Comparison of ENCODE assay signal across 9 cellular contexts in the genomic region with DNA sequence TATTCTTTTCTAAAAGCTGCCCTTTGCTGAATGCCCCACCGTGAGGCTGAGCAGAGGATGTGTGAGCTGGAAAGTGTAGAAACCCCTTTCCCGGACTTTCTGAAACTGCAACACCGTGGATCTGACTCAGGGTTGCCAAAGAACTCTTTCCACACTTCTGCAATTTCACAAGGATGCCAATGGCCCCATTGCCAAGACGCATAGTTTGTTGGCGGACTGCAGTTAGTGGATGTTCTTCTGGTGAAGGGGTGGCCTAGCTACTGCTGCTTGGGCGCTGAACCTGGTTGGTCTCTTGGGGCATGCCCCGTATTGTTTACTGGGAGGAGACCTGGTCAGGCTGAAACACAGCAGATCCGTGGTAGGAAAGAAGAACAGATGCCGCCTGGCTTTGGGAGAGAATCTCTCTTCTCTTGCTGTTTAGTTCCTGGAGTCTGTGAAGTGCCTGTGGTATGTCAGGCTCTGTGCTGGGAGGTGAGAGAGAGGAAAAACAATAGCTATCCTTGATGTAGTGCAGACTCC. TPM values are rescaled to one million over a fixed set of nuclear protein-coding genes. Genes with fewer than 3 reads are reported as not detected.
DNase-seq lines count a peak whose midpoint lies in the region; ATAC-seq and TF ChIP-seq lines count a peak whose summit lies in the region.
"Had no signal": no experiment of that assay in that cellular context is flagged by ENCODE, and none has a peak within 500 bp of the region (broad histone marks: within the 10 kb centered on the region; RNA-seq: fewer than 3 reads in every experiment).

No MANE protein-coding gene starts in this region.

- 76 to 87% methylated on average over 6 to 9 of the region's 9 CpGs for WGBS in mesodermal cell (ENCODE audit: insufficient coverage in 2 of 2), 2 experiments

- H3K36me3 ChIP-seq in mesodermal cell (ENCODE audit: control insufficient read depth, insufficient read depth, low read length) (no peaks in the 10 kb centered on the region), tibial artery (peaks cover 0 to 23% (median 0%) of the 10 kb centered on the region in 3 donors)

- H3K36me3 Mint-ChIP-seq in activated CD4-positive, alpha-beta memory T cell treated with anti-CD3 and anti-CD28 coated beads for 36 hours: peaks cover 54% of the 10 kb centered on the region
- peaks cover 69% of the 10 kb centered on the region for H3K36me3 Mint-ChIP-seq in activated CD4-positive, alpha-beta memory T cell treated with anti-CD3 and anti-CD28 coated beads, Interleukin-2, amount 10 ng/mL, durations not matched to agents 7 days and 5 days (ENCODE audit: low read depth)

- H3K9me3 ChIP-seq in mesodermal cell (ENCODE audit: control insufficient read depth, low read length) (no peaks in the 10 kb centered on the region), tibial artery (no peaks in the 10 kb centered on the region)

- CTCF ChIA-PET in activated CD4-positive, alpha-beta memory T cell treated with anti-CD3 and anti-CD28 coated beads for 36 hours (lab: Charles Lee): interaction anchor here (1.0 to 6.6 kb wide), 4 partner anchors 23 to 69 kb away, joined by 3 to 24 read pairs (median 4); no protein-coding TSS in a partner anchor
- CTCF ChIA-PET in activated CD4-positive, alpha-beta memory T cell treated with anti-CD3 and anti-CD28 coated beads, Interleukin-2, amount 10 ng/mL, durations not matched to agents 7 days and 5 days (lab: Charles Lee): interaction anchor here (0.7 to 3.2 kb wide), 3 partner anchors 23 to 40 kb away, joined by 3 to 17 read pairs (median 3); no protein-coding TSS in a partner anchor

- peak overlapping the region; percentile 55 for H3K27ac Mint-ChIP-seq in activated CD4-positive, alpha-beta memory T cell treated with anti-CD3 and anti-CD28 coated beads for 36 hours
- no peak overlapping the region for H3K27ac Mint-ChIP-seq in activated CD4-positive, alpha-beta memory T cell treated with anti-CD3 and anti-CD28 coated beads, Interleukin-2, amount 10 ng/mL, durations not matched to agents 7 days and 5 days

- POLR2A ChIA-PET in activated CD4-positive, alpha-beta memory T cell treated with anti-CD3 and anti-CD28 coated beads for 36 hours (lab: Charles Lee): interaction anchor here (0.6 to 3.4 kb wide), 5 partner anchors 14 to 561 kb away, joined by 3 to 11 read pairs (median 5); no protein-coding TSS in a partner anchor
- POLR2A ChIA-PET in activated CD4-positive, alpha-beta memory T cell treated with anti-CD3 and anti-CD28 coated beads, Interleukin-2, amount 10 ng/mL, durations not matched to agents 7 days and 5 days (lab: Charles Lee): interaction anchor here (1.2 to 2.8 kb wide), 4 partner anchors 10 to 18 kb away, joined by 4 to 15 read pairs (median 8); no protein-coding TSS in a partner anchor

- peaks cover 75% of the 10 kb centered on the region for H3K4me1 Mint-ChIP-seq in activated CD4-positive, alpha-beta memory T cell treated with anti-CD3 and anti-CD28 coated beads for 36 hours (ENCODE audit: low read depth)
- peaks cover 78% of the 10 kb centered on the region for H3K4me1 Mint-ChIP-seq in activated CD4-positive, alpha-beta memory T cell treated with anti-CD3 and anti-CD28 coated beads, Interleukin-2, amount 10 ng/mL, durations not matched to agents 7 days and 5 days

- TF ChIP-seq CTCF in tibial artery (IDR thresholded peaks at IDR 0.05): peak in 1 of 2 experiments; percentile 16

- ATAC-seq in HG03354 (IDR thresholded peaks at IDR 0.05; ENCODE audit: poor library complexity, severe bottlenecking, unreplicated experiment) (no peak), HG02759 (IDR thresholded peaks at IDR 0.05; ENCODE audit: unreplicated experiment) (no peak)

- no peaks in the 10 kb centered on the region for H3K27me3 ChIP-seq in tibial artery

- DNase-seq in activated CD4-positive, alpha-beta memory T cell treated with anti-CD3 and anti-CD28 coated beads for 36 hours: no peak
- DNase-seq in activated CD4-positive, alpha-beta memory T cell treated with anti-CD3 and anti-CD28 coated beads, Interleukin-2, amount 10 ng/mL, durations not matched to agents 7 days and 5 days: no peak
- peak; percentile 85 to 94 for DNase-seq in tibial artery
- no peak for DNase-seq in NCI-H1694 treated with DMSO at 0.1 percent for 48 hours (lab: John Stamatoyannopoulos, UW)
- DNase-seq: H9 had no signal

- no peak overlapping the region for H3K4me3 Mint-ChIP-seq in activated CD4-positive, alpha-beta memory T cell treated with anti-CD3 and anti-CD28 coated beads for 36 hours
- no peak overlapping the region for H3K4me3 Mint-ChIP-seq in activated CD4-positive, alpha-beta memory T cell treated with anti-CD3 and anti-CD28 coated beads, Interleukin-2, amount 10 ng/mL, durations not matched to agents 7 days and 5 days
- H3K4me3 Mint-ChIP-seq: H9 had no signal

- H3K9me3 Mint-ChIP-seq in activated CD4-positive, alpha-beta memory T cell treated with anti-CD3 and anti-CD28 coated beads for 36 hours: no peaks in the 10 kb centered on the region
- no peaks in the 10 kb centered on the region for H3K9me3 Mint-ChIP-seq in activated CD4-positive, alpha-beta memory T cell treated with anti-CD3 and anti-CD28 coated beads, Interleukin-2, amount 10 ng/mL, durations not matched to agents 7 days and 5 days
- H3K9me3 Mint-ChIP-seq: H9 had no signal

- no peak overlapping the region for H3K4me3 ChIP-seq in mesodermal cell (ENCODE audit: extremely low read depth, insufficient read depth, low read length, poor library complexity, severe bottlenecking)
- H3K4me3 ChIP-seq in tibial artery: no peak overlapping the region

- no peaks in the 10 kb centered on the region for H3K27me3 Mint-ChIP-seq in activated CD4-positive, alpha-beta memory T cell treated with anti-CD3 and anti-CD28 coated beads for 36 hours
- H3K27me3 Mint-ChIP-seq in activated CD4-positive, alpha-beta memory T cell treated with anti-CD3 and anti-CD28 coated beads, Interleukin-2, amount 10 ng/mL, durations not matched to agents 7 days and 5 days: no peaks in the 10 kb centered on the region

- intact Hi-C loops in activated CD4-positive, alpha-beta memory T cell treated with anti-CD3 and anti-CD28 coated beads for 36 hours (cut with micrococcal nuclease): no loop called here
- intact Hi-C loops in tibial artery (cut with DNase I; ENCODE audit: low total_unique reads): no loop called here

- peak overlapping the region; percentile 90 for H3K27ac ChIP-seq in angular gyrus (ENCODE audit: low read depth, low read length)
- peak overlapping the region; percentile 78 for H3K27ac ChIP-seq in mesodermal cell (ENCODE audit: low read depth, low read length, severe bottlenecking)
- peak overlapping the region; percentile 81 to 88 for H3K27ac ChIP-seq in tibial artery

- H3K4me1 ChIP-seq in mesodermal cell (ENCODE audit: control insufficient read depth, insufficient read depth, low read length, poor library complexity, severe bottlenecking) (peaks cover 22% of the 10 kb centered on the region), tibial artery (peaks cover 14 to 67% (median 59%) of the 10 kb centered on the region in 4 donors)

RNA-seq across cellular contexts. Expression of a gene that starts 26.7 kb away (rescaled TPM):
- 100 to 1,000 TPM; 243 to 277 TPM for total RNA-seq in activated CD4-positive, alpha-beta memory T cell treated with anti-CD3 and anti-CD28 coated beads for 36 hours
- 100 to 1,000 TPM; 193 to 208 TPM for total RNA-seq in activated CD4-positive, alpha-beta memory T cell treated with anti-CD3 and anti-CD28 coated beads, Interleukin-2, amount 10 ng/mL, durations not matched to agents 7 days and 5 days
- polyA plus RNA-seq in mesodermal cell (2013, experiment 1 of 2): 34.7 TPM
- polyA plus RNA-seq in mesodermal cell (2013, experiment 2 of 2): 36.0 TPM

Comparison
In these comparisons a context has a peak if more than half of its experiments do, and no peak if none do; other contexts are left out.
1. DNase-seq: peak in tibial artery (2 of 2); none in activated CD4-positive, alpha-beta memory T cell treated with anti-CD3 and anti-CD28 coated beads for 36 hours (single experiment), activated CD4-positive, alpha-beta memory T cell treated with anti-CD3 and anti-CD28 coated beads, Interleukin-2, amount 10 ng/mL, durations not matched to agents 7 days and 5 days (single experiment) and NCI-H1694 treated with DMSO at 0.1 percent for 48 hours (single experiment).
2. Peak in every context shown above with its lines, with median percentiles within 50 percentile points of each other: H3K27ac ChIP-seq.